ENCODE assay signal across 8 cellular contexts in the genomic region with DNA sequence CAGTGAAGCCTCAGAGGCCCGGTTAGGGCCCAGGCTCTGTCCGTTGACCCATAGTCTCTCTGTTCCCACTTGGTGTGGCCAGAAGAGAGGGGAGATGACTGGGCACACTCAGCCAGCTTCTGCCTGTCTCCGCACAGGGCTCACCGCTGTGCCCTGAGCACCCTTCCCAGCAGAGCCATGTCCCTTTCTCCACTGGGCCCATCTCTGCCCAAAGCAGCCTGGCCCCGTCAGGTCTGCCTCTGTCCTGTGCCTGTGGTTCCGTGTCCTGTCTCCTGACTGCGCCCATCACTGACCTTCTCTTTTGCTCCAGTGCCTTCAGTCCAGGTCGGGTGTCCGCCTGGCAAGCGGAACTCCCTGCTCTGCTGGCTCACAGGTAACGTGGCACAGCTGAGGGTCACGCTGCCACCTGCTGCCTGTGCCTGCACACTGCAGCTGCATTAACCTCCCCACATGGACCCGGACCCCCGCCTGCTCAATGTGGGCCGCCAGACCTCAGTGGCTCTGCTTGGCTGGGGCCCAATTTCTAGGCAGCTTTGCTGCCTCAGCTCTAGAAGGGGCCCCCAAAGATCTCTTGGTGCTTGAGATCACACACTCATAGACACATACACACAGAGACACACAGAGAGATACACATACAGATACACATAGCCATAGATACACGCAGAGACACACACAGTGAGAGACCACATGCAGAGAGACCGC. TPM values are rescaled to one million over a fixed set of nuclear protein-coding genes. Genes with fewer than 3 reads are reported as not detected.
A peak's percentile ranks its signal among the peaks of the same experiment; 100 is the strongest.
DNase-seq lines count a peak whose midpoint lies in the region; ATAC-seq and TF ChIP-seq lines count a peak whose summit lies in the region.

No MANE protein-coding gene starts in this region.

- H3K36me3 Mint-ChIP-seq in natural killer cell treated with Interleukin-12 subunit alpha and Interleukin-12 subunit beta and Interleukin-15 and Interleukin-18, amount 100 ng/mL, for 72 hours, result no peaks in the 10 kb centered on the region

- BruUV-seq in A673 (replicated peaks; lab: Mats Ljungman, UMichigan), result no TSS peak

- no peaks in the 10 kb centered on the region for H3K4me1 Mint-ChIP-seq in natural killer cell treated with Interleukin-12 subunit alpha and Interleukin-12 subunit beta and Interleukin-15 and Interleukin-18, amount 100 ng/mL, for 72 hours (ENCODE audit: low read depth in 2 of 2)

- no peaks in the 10 kb centered on the region for H3K27me3 Mint-ChIP-seq in natural killer cell treated with Interleukin-12 subunit alpha and Interleukin-12 subunit beta and Interleukin-15 and Interleukin-18, amount 100 ng/mL, for 72 hours

- DNase-seq in A673 (ENCODE audit: low spot score) (peak; percentile 72), GM13977 (ENCODE audit: low spot score) (peak; percentile 91), NCI-H69 (lab: John Stamatoyannopoulos, UW) (peak; percentile 58), activated T-cell treated with anti-CD3 and anti-CD28 coated beads for 24 hours (ENCODE audit: low read depth) (peak; percentile 67), erythroblast (lab: John Stamatoyannopoulos, UW) (peak; percentile 49 to 65)
- DNase-seq in natural killer cell treated with Interleukin-12 subunit alpha and Interleukin-12 subunit beta and Interleukin-15 and Interleukin-18, amount 100 ng/mL, for 72 hours (ENCODE audit: low spot score), result peak; percentile 74
- peak; percentile 80 for DNase-seq in stimulated activated naive CD8-positive, alpha-beta T cell treated with anti-CD3 and anti-CD28 coated beads, Interleukin-15, Interleukin-2, amounts not matched to agents 100 U/mL and 50 U/mL, for 24 hours

- peak overlapping the region; percentile 19 for H3K27ac ChIP-seq in A673 (ENCODE audit: low read depth, low read length, poor library complexity, severe bottlenecking)

- H3K4me3 Mint-ChIP-seq in natural killer cell treated with Interleukin-12 subunit alpha and Interleukin-12 subunit beta and Interleukin-15 and Interleukin-18, amount 100 ng/mL, for 72 hours, result no peak overlapping the region

- H3K9me3 Mint-ChIP-seq in natural killer cell treated with Interleukin-12 subunit alpha and Interleukin-12 subunit beta and Interleukin-15 and Interleukin-18, amount 100 ng/mL, for 72 hours, result no peaks in the 10 kb centered on the region

- peak; percentile 90 for TF ChIP-seq CTCF in A673 (conservative IDR thresholded peaks at IDR 0.05; ENCODE audit: low read depth, low read length)
- peak; percentile 99 for TF ChIP-seq CTCF in GM13977 (IDR thresholded peaks at IDR 0.05; ENCODE audit: extremely low read depth, insufficient read depth, missing control alignments)

- H3K36me3 ChIP-seq in A673 (ENCODE audit: insufficient read depth, low read length, poor library complexity, severe bottlenecking), result no peaks in the 10 kb centered on the region

- H3K27me3 ChIP-seq in A673 (replicated peaks; ENCODE audit: insufficient read depth, low read depth, low read length, poor library complexity), result no peaks in the 10 kb centered on the region

- TF ChIP-seq POLR2A in erythroblast (IDR thresholded peaks at IDR 0.05; ENCODE audit: low read length), result no peak

- in situ Hi-C loops in GM13977 (cut with MboI; ENCODE audit: low pct_unique_long_range_greater_than_20kb, low sequenced_read_pairs, unreplicated experiment), result no loop called here

- no peak overlapping the region for H3K4me3 ChIP-seq in A673 (ENCODE audit: low read depth, low read length, poor library complexity, severe bottlenecking)

- no peaks in the 10 kb centered on the region for H3K9me3 ChIP-seq in A673 (ENCODE audit: low read depth, low read length, poor library complexity, severe bottlenecking)

- no peak overlapping the region for H3K27ac Mint-ChIP-seq in natural killer cell treated with Interleukin-12 subunit alpha and Interleukin-12 subunit beta and Interleukin-15 and Interleukin-18, amount 100 ng/mL, for 72 hours

- ATAC-seq in HG02943 (IDR thresholded peaks at IDR 0.05; ENCODE audit: low read depth, unreplicated experiment), result peak; percentile 91
- peak; percentile 82 to 86 for ATAC-seq in natural killer cell treated with Interleukin-12 subunit alpha and Interleukin-12 subunit beta and Interleukin-15 and Interleukin-18, amount 100 ng/mL, for 72 hours
- ATAC-seq in stimulated activated naive CD8-positive, alpha-beta T cell treated with anti-CD3 and anti-CD28 coated beads, Interleukin-15, Interleukin-2, amounts not matched to agents 100 U/mL and 50 U/mL, for 24 hours, result peak; percentile 85

- intact Hi-C loops in A673 (cut with micrococcal nuclease; ENCODE audit: unreplicated experiment), result no loop called here

- CTCF ChIA-PET in A673 (lab: Charles Lee), result no interaction called here

- H3K4me1 ChIP-seq in A673 (ENCODE audit: insufficient read depth, low read length, poor library complexity, severe bottlenecking), result no peaks in the 10 kb centered on the region

- POLR2A ChIA-PET in A673 (lab: Charles Lee; ENCODE audit: low non-redundant PET), result no interaction called here

RNA-seq across cellular contexts. Expression of gene CNNM3, which starts 15.2 kb away (rescaled TPM):
- 20.3 and 20.9 TPM in 2 replicates for total RNA-seq in A673 (2021)
- 10 to 100 TPM; 15.7 to 32.9 TPM for total RNA-seq in natural killer cell treated with Interleukin-12 subunit alpha and Interleukin-12 subunit beta and Interleukin-15 and Interleukin-18, amount 100 ng/mL, for 72 hours

RNA-seq across cellular contexts. Expression of gene CNNM4, which starts 40.2 kb away (rescaled TPM):
- 15.0 and 16.3 TPM in 2 replicates for total RNA-seq in A673 (2021)
- 1 to 10 TPM; 7.3 to 8.4 TPM for total RNA-seq in natural killer cell treated with Interleukin-12 subunit alpha and Interleukin-12 subunit beta and Interleukin-15 and Interleukin-18, amount 100 ng/mL, for 72 hours

RNA-seq across cellular contexts. Expression of gene ANKRD23, which starts 42.9 kb away (rescaled TPM):
- total RNA-seq in A673 (2021), result 6.2 and 8.6 TPM in 2 replicates
- total RNA-seq in natural killer cell treated with Interleukin-12 subunit alpha and Interleukin-12 subunit beta and Interleukin-15 and Interleukin-18, amount 100 ng/mL, for 72 hours, result 10 to 100 TPM in 1 of 2 donors, 1 to 10 TPM in 1; 7.4 to 12.9 TPM

RNA-seq across cellular contexts. Expression of gene ANKRD39, which starts 56.9 kb away (rescaled TPM):
- total RNA-seq in A673 (2021), result 21.0 and 25.3 TPM in 2 replicates
- 10 to 100 TPM; 27.8 to 41.7 TPM for total RNA-seq in natural killer cell treated with Interleukin-12 subunit alpha and Interleukin-12 subunit beta and Interleukin-15 and Interleukin-18, amount 100 ng/mL, for 72 hours
